In genomic region chr15:31032959-31033358, GRCh38 we compare ENCODE assay signal across 1 cellular context.
TF ChIP-seq lines count a peak whose summit lies in the region.

No MANE protein-coding gene starts in this region.

TF ChIP-seq in A549, 52 proteins besides CTCF, POLR2A, EP300 and RAD21 (continued from another document):
- TF ChIP-seq HOXB13 (CRISPR knock-in tag; IDR thresholded peaks at IDR 0.05; ENCODE audit: low read depth), result no peak
- no peak for TF ChIP-seq NFE2L2 (conservative IDR thresholded peaks at IDR 0.05; ENCODE audit: low read length)
- TF ChIP-seq PHF8 (IDR thresholded peaks at IDR 0.05; ENCODE audit: borderline replicate concordance, low read depth), result no peak
